15 cellular contexts compared by ENCODE assay signal in genomic region chr16:88116121-88116900, GRCh38.
DNase-seq lines count a peak whose midpoint lies in the region; TF ChIP-seq lines count a peak whose summit lies in the region.
"Had no signal": no experiment of that assay in that cellular context is flagged by ENCODE, and none has a peak within 500 bp of the region (broad histone marks: within the 10 kb centered on the region; RNA-seq: fewer than 3 reads in every experiment).

No MANE protein-coding gene starts in this region.

- H4K20me1 ChIP-seq in GM23248 (ENCODE audit: insufficient read depth) = no peaks in the 10 kb centered on the region

- no peaks in the 10 kb centered on the region for H3K9me3 ChIP-seq in GM23248 (ENCODE audit: low read depth)
- no peaks in the 10 kb centered on the region for H3K9me3 ChIP-seq in adrenal gland (replicated peaks in 1 of 3)

- H3F3A ChIP-seq in GM23248 (ENCODE audit: insufficient read depth) = peaks cover 21% of the 10 kb centered on the region

- H3K27me3 ChIP-seq in GM23248 (replicated peaks; ENCODE audit: insufficient read depth) = peaks cover 19% of the 10 kb centered on the region
- H3K27me3 ChIP-seq in adrenal gland = no peaks in the 10 kb centered on the region
- H3K27me3 ChIP-seq: neural progenitor cell had no signal

- H3K4me3 ChIP-seq in GM23248 (no peak overlapping the region), adrenal gland (no peak overlapping the region)
- H3K4me3 ChIP-seq: neural progenitor cell had no signal

- no peak for TF ChIP-seq POLR2A in adrenal gland (IDR thresholded peaks at IDR 0.05)

- no peaks in the 10 kb centered on the region for H3K9me2 ChIP-seq in GM23248 (ENCODE audit: insufficient read depth)

- H3K27ac ChIP-seq in GM23248 (no peak overlapping the region), adrenal gland (no peak overlapping the region)
- H3K27ac ChIP-seq: neural progenitor cell had no signal

- DNase-seq in AG08396 (ENCODE audit: low spot score) = peak; percentile 22
- peak; percentile 17 for DNase-seq in GM23248
- DNase-seq in astrocyte of the hippocampus (ENCODE audit: low read depth, low spot score) = peak; percentile 76
- peak; percentile 60 for DNase-seq in iris pigment epithelial cell (ENCODE audit: low read depth)
- DNase-seq in nucleus accumbens (lab: John Stamatoyannopoulos, UW) = no peak
- no peak for DNase-seq in SKM-1 (lab: John Stamatoyannopoulos, UW; ENCODE audit: unreplicated experiment)
- no peak for DNase-seq in adrenal gland
- no peak for DNase-seq in NCI-H1417 (lab: John Stamatoyannopoulos, UW)
- DNase-seq: activated CD4-positive, alpha-beta memory T cell treated with anti-CD3 and anti-CD28 coated beads, Interleukin-2, amount 10 ng/mL, durations not matched to agents 7 days and 5 days; activated naive CD8-positive, alpha-beta T cell treated with anti-CD3 and anti-CD28 coated beads, Interleukin-2, amount 10 ng/mL, durations not matched to agents 7 days and 5 days; cerebellar nuclear complex; mesendoderm; NCI-H774; RPMI8226 had no signal

- TF ChIP-seq CTCF in adrenal gland (IDR thresholded peaks at IDR 0.05) = no peak

- 39% methylated on average over 26 to 27 of the region's 27 CpGs for WGBS in GM23248 (ENCODE audit: low coverage in 1 of 2, low lambda C conversion rate in 2 of 2, missing lambda C conversion rate in 2 of 2), 2 experiments
- 80 to 85% (median 83%) methylated on average over 25 to 27 of the region's 27 CpGs for WGBS in adrenal gland, 4 donors

- H3K4me2 ChIP-seq in GM23248 (ENCODE audit: unreplicated experiment) = no peak overlapping the region
- H3K4me2 ChIP-seq: neural progenitor cell had no signal

- peaks cover 14% of the 10 kb centered on the region for H3K4me1 ChIP-seq in GM23248 (ENCODE audit: insufficient read depth)
- H3K4me1 ChIP-seq in adrenal gland (replicated peaks in 1 of 2) = no peaks in the 10 kb centered on the region

- H3K79me2 ChIP-seq in GM23248 (ENCODE audit: insufficient read depth) = no peaks in the 10 kb centered on the region

- no peaks in the 10 kb centered on the region for H3K36me3 ChIP-seq in GM23248 (ENCODE audit: low read depth)
- H3K36me3 ChIP-seq in adrenal gland (replicated peaks in 1 of 2) = no peaks in the 10 kb centered on the region
- H3K36me3 ChIP-seq: neural progenitor cell had no signal

- no peak overlapping the region for H3K9ac ChIP-seq in GM23248
- H3K9ac ChIP-seq: neural progenitor cell had no signal

- intact Hi-C loops in adrenal gland (cut with DNase I) = no loop called here

- in situ Hi-C loops in GM23248 (cut with MboI) = no loop called here

- no peak overlapping the region for H2AFZ ChIP-seq in GM23248
- H2AFZ ChIP-seq: neural progenitor cell had no signal

Comparison
In these comparisons a context has a peak if more than half of its experiments do, and no peak if none do; other contexts are left out.
1. DNase-seq: peak in AG08396 (single experiment), GM23248 (single experiment), astrocyte of the hippocampus (single experiment) and iris pigment epithelial cell (single experiment); none in nucleus accumbens (0 of 56), SKM-1 (single experiment), adrenal gland (0 of 7) and NCI-H1417 (0 of 3).